Comparison of ENCODE assay signal across 30 cellular contexts in the genomic region with DNA sequence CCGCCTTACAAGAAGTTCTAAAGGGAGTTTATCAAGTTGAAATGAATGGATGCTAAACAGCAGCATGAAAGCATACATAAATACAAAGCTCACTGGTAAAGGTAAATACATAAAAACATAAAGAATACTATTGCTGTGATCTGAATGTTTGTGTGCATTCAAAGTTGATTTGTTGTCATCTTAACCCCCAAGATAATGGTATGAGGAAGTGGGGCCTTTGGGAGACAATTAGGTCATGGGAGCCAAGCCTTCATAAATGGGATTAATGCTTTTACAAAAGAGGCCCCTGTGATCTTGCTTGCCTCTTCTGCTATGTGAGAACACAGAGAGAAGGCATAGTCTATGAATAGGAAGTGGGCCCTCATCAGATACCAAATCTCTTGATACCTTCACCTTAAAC.
"Had no signal": no experiment of that assay in that cellular context is flagged by ENCODE, and none has a peak within 500 bp of the region (broad histone marks: within the 10 kb centered on the region; RNA-seq: fewer than 3 reads in every experiment).

No MANE protein-coding gene starts in this region.

- H3K4me1 ChIP-seq: ascending aorta had no signal

- H3K36me3 ChIP-seq: ascending aorta, cardiac muscle cell, WERI-Rb-1 had no signal

- H3K4me3 ChIP-seq: ascending aorta, cardiac muscle cell had no signal

- ATAC-seq: activated CD4-positive, alpha-beta T cell treated with anti-CD3 and anti-CD28 coated beads for 36 hours; activated CD4-positive, CD25-positive, alpha-beta regulatory T cell treated with anti-CD3 and anti-CD28 coated beads, Interleukin-2, amount 50 U/mL, for 24 hours; activated CD8-positive, alpha-beta T cell treated with anti-CD3 and anti-CD28 coated beads for 36 hours; activated naive CD8-positive, alpha-beta T cell treated with anti-CD3 and anti-CD28 coated beads, Interleukin-2, amount 50 U/mL, for 24 hours; WTC11 had no signal

- H3K27me3 ChIP-seq: ascending aorta, cardiac muscle cell had no signal

- DNase-seq: activated CD4-positive, alpha-beta memory T cell treated with anti-CD3 and anti-CD28 coated beads for 36 hours; activated CD4-positive, alpha-beta T cell treated with anti-CD3 and anti-CD28 coated beads for 1 hour; activated CD4-positive, alpha-beta T cell treated with anti-CD3 and anti-CD28 coated beads for 36 hours; activated CD4-positive, alpha-beta T cell treated with anti-CD3 and anti-CD28 coated beads for 48 hours; activated CD4-positive, alpha-beta T cell treated with anti-CD3 and anti-CD28 coated beads, Interleukin-2, amount 10 ng/mL, durations not matched to agents 7 days and 5 days; activated CD4-positive, alpha-beta T cell treated with anti-CD3 and anti-CD28 coated beads, Interleukin-2, amount 50 U/mL, for 4 hours; activated CD4-positive, CD25-positive, alpha-beta regulatory T cell; activated CD8-positive, alpha-beta memory T cell treated with anti-CD3 and anti-CD28 coated beads, Interleukin-2, amount 50 U/mL, for 4 hours; activated CD8-positive, alpha-beta T cell treated with anti-CD3 and anti-CD28 coated beads for 36 hours; activated effector memory CD4-positive, alpha-beta T cell treated with Interleukin-2 at 50 U/mL for 16 hours; activated gamma-delta T cell; activated naive CD4-positive, alpha-beta T cell treated with anti-CD3 and anti-CD28 coated beads, Interleukin-2, amount 10 ng/mL, durations not matched to agents 7 days and 5 days; activated naive CD4-positive, alpha-beta T cell treated with Interleukin-2 at 50 U/mL for 16 hours; activated naive CD8-positive, alpha-beta T cell treated with anti-CD3 and anti-CD28 coated beads, Interleukin-2, amount 10 ng/mL, durations not matched to agents 7 days and 5 days; activated naive CD8-positive, alpha-beta T cell treated with anti-CD3 and anti-CD28 coated beads, Interleukin-2, amount 50 U/mL, for 24 hours; activated T-cell treated with anti-CD3 and anti-CD28 coated beads for 4 hours; activated T-cell treated with anti-CD3 and anti-CD28 coated beads, Interleukin-2, amount 50 U/mL, for 24 hours; activated T-cell treated with anti-CD3 and anti-CD28 coated beads, Interleukin-2, amount 50 U/mL, for 48 hours; amygdala; anterior cingulate cortex; caudate nucleus; T-helper 2 cell; T-helper 9 cell; WERI-Rb-1 had no signal

- H3K27ac ChIP-seq: ascending aorta, cardiac muscle cell, WERI-Rb-1 had no signal

- FAIRE-seq: bronchial epithelial cell, colon had no signal

- H3K9me3 ChIP-seq: ascending aorta had no signal
